8 cellular contexts compared by ENCODE assay signal in genomic region chr1:201737350-201738060, GRCh38.
A peak's percentile ranks its signal among the peaks of the same experiment; 100 is the strongest.
DNase-seq lines count a peak whose midpoint lies in the region; ATAC-seq and TF ChIP-seq lines count a peak whose summit lies in the region.

No MANE protein-coding gene starts in this region.

- H3K9me3 ChIP-seq in body of pancreas (no peaks in the 10 kb centered on the region), iPS-15b (ENCODE audit: control insufficient read depth, insufficient read depth, low read length) (no peaks in the 10 kb centered on the region)

- H3K36me3 Mint-ChIP-seq in effector memory CD8-positive, alpha-beta T cell (ENCODE audit: insufficient read depth): no peaks in the 10 kb centered on the region

- H3K4me1 ChIP-seq in body of pancreas: peaks cover 26% of the 10 kb centered on the region
- peaks cover 44% of the 10 kb centered on the region for H3K4me1 ChIP-seq in iPS-15b (ENCODE audit: control insufficient read depth, insufficient read depth, low read length)

- peak overlapping the region; percentile 17 for H3K9ac ChIP-seq in iPS-15b (ENCODE audit: low read depth, low read length)

- H3K9me3 Mint-ChIP-seq in effector memory CD8-positive, alpha-beta T cell: no peaks in the 10 kb centered on the region

- TF ChIP-seq POLR2A in body of pancreas (IDR thresholded peaks at IDR 0.05): no peak

- peak; percentile 24 for ATAC-seq in GM18498 (IDR thresholded peaks at IDR 0.05; ENCODE audit: unreplicated experiment)
- ATAC-seq in body of pancreas: peak; percentile 34
- no peak for ATAC-seq in HG03139 (IDR thresholded peaks at IDR 0.05; ENCODE audit: unreplicated experiment)
- no peak for ATAC-seq in effector memory CD8-positive, alpha-beta T cell (replicated peaks)
- ATAC-seq in HG02798 (IDR thresholded peaks at IDR 0.05; ENCODE audit: poor library complexity, unreplicated experiment): no peak

- peaks cover 56 to 82% of the 10 kb centered on the region in 2 donors for H3K27me3 Mint-ChIP-seq in effector memory CD8-positive, alpha-beta T cell

- no peaks in the 10 kb centered on the region for H3K27me3 ChIP-seq in body of pancreas
- peaks cover 9% of the 10 kb centered on the region for H3K27me3 ChIP-seq in iPS-15b (ENCODE audit: control insufficient read depth, insufficient read depth, low read length)

- H3K4me3 ChIP-seq in body of pancreas (no peak overlapping the region), iPS-15b (ENCODE audit: low read depth, low read length) (peak overlapping the region; percentile 8), skeletal muscle cell (ENCODE audit: low read depth, low read length) (no peak overlapping the region)

- DNase-seq in body of pancreas (peak in 1 of 4 donors; percentile 39), skeletal muscle cell (ENCODE audit: low read depth) (peak; percentile 85)
- DNase-seq in activated CD4-positive, alpha-beta T cell treated with anti-CD3 and anti-CD28 coated beads, Interleukin-2, amount 50 U/mL, for 1 hour: no peak
- no peak for DNase-seq in effector memory CD8-positive, alpha-beta T cell

- peaks cover 21 to 23% of the 10 kb centered on the region in 2 donors for H3K4me1 Mint-ChIP-seq in effector memory CD8-positive, alpha-beta T cell (ENCODE audit: low read depth in 2 of 2)

- no peaks in the 10 kb centered on the region for H3K36me3 ChIP-seq in body of pancreas (replicated peaks in 1 of 2; ENCODE audit: insufficient read depth in 1 of 2, low read depth in 2 of 2)
- H3K36me3 ChIP-seq in iPS-15b (ENCODE audit: control insufficient read depth, insufficient read depth, low read length): no peaks in the 10 kb centered on the region

- no peak for TF ChIP-seq CTCF in body of pancreas (IDR thresholded peaks at IDR 0.05)

- H3K4me3 Mint-ChIP-seq in effector memory CD8-positive, alpha-beta T cell: no peak overlapping the region

- no peak overlapping the region for H3K27ac Mint-ChIP-seq in effector memory CD8-positive, alpha-beta T cell

- H3K27ac ChIP-seq in body of pancreas: peak overlapping the region in 1 of 4 donors; percentile 16

- WGBS in body of pancreas, 2 donors: 82 to 100% methylated on average over 1 to 5 of the region's 5 CpGs

- intact Hi-C loops in body of pancreas (cut with DNase I): no loop called here

Comparison
In these comparisons a context has a peak if more than half of its experiments do, and no peak if none do; other contexts are left out.
1. ATAC-seq: peak in GM18498 (single experiment) and body of pancreas (single experiment); none in HG03139 (single experiment), effector memory CD8-positive, alpha-beta T cell (single experiment) and HG02798 (single experiment).